1 cellular context compared by ENCODE assay signal in the genomic region with DNA sequence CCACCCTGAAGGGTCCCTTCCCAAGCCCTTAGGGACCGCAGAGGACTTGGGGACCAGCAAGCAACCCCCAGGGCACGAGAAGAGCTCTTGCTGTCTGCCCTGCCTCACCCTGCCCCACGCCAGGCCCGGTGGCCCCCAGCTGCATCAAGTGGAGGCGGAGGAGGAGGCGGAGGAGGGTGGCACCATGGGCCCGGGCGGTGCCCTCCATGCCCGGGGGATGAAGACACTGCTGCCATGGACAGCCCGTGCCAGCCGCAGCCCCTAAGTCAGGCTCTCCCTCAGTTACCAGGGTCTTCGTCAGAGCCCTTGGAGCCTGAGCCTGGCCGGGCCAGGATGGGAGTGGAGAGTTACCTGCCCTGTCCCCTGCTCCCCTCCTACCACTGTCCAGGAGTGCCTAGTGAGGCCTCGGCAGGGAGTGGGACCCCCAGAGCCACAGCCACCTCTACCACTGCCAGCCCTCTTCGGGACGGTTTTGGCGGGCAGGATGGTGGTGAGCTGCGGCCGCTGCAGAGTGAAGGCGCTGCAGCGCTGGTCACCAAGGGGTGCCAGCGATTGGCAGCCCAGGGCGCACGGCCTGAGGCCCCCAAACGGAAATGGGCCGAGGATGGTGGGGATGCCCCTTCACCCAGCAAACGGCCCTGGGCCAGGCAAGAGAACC.
TF ChIP-seq lines count a peak whose summit lies in the region.

No MANE protein-coding gene starts in this region.

TF ChIP-seq in HEK293, 187 proteins besides CTCF, POLR2A, EP300 and RAD21 (continued from another document):
- TF ChIP-seq BCL6B (tag by site-specific recombination; IDR thresholded peaks at IDR 0.05), result no peak
- TF ChIP-seq KLF17 (tag by site-specific recombination; IDR thresholded peaks at IDR 0.05), result no peak
- TF ChIP-seq, protein P1, sequence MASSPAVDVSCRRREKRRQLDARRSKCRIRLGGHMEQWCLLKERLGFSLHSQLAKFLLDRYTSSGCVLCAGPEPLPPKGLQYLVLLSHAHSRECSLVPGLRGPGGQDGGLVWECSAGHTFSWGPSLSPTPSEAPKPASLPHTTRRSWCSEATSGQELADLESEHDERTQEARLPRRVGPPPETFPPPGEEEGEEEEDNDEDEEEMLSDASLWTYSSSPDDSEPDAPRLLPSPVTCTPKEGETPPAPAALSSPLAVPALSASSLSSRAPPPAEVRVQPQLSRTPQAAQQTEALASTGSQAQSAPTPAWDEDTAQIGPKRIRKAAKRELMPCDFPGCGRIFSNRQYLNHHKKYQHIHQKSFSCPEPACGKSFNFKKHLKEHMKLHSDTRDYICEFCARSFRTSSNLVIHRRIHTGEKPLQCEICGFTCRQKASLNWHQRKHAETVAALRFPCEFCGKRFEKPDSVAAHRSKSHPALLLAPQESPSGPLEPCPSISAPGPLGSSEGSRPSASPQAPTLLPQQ (tag by site-specific recombination; IDR thresholded peaks at IDR 0.05), result no peak
